ENCODE assay signal across 12 cellular contexts in the genomic region with DNA sequence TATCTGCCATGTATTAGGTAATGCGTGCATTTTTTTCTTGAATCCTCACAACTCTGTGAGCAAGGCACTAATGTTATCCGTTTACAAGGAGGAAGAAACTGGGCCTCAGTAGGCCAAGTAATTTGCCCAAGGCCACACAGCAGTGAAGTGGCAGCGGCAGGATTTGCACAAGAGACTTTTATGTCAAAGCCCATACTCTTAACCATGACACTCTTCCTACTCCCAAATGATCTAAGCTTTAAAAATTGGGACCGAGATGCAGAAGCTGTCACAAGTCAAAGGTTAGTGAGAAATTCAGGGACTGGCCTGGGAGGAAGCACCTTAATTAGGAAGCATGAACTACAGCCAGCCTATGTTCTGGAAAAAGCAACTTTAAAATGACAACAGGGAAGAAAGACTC. TPM values are rescaled to one million over a fixed set of nuclear protein-coding genes. Genes with fewer than 3 reads are reported as not detected.
DNase-seq lines count a peak whose midpoint lies in the region; ATAC-seq and TF ChIP-seq lines count a peak whose summit lies in the region.
"Had no signal": no experiment of that assay in that cellular context is flagged by ENCODE, and none has a peak within 500 bp of the region (broad histone marks: within the 10 kb centered on the region; RNA-seq: fewer than 3 reads in every experiment).

No MANE protein-coding gene starts in this region.

- intact Hi-C loops in CD4-positive, alpha-beta memory T cell (cut with micrococcal nuclease): no loop called here
- intact Hi-C loops in Panc1 (cut with micrococcal nuclease; ENCODE audit: unreplicated experiment) (no loop called here), gastrocnemius medialis (cut with DNase I; ENCODE audit: low total_unique reads) (no loop called here)

- DNase-seq in CD4-positive, alpha-beta memory T cell: no peak
- DNase-seq in Panc1 (ENCODE audit: low read depth, low spot score): no peak
- no peak for DNase-seq in gastrocnemius medialis
- no peak for DNase-seq in germinal center (ENCODE audit: low spot score)
- no peak for DNase-seq in foreskin fibroblast
- DNase-seq: DMS79, NCI-H748 treated with DMSO at 0.1 percent for 48 hours, occipital lobe had no signal

- peaks cover 91% of the 10 kb centered on the region for H3K4me1 ChIP-seq in CD4-positive, alpha-beta memory T cell (ENCODE audit: insufficient read depth, low read length)
- H3K4me1 ChIP-seq in Panc1 (ENCODE audit: control insufficient read depth, insufficient read depth, low read length) (peaks cover 89% of the 10 kb centered on the region), esophagus (ENCODE audit: control insufficient read depth in 2 of 2, insufficient read depth in 2 of 2, low read length in 1 of 2) (peaks cover 3 to 29% of the 10 kb centered on the region in 2 donors), gastrocnemius medialis (peaks cover 85 to 93% of the 10 kb centered on the region in 2 donors)

- WGBS in esophagus, 2 donors: 42 to 57% methylated on average over 4 of the region's 4 CpGs

- peak overlapping the region in 3 of 8 donors; percentile 8 to 26 (median 20) for H3K4me3 Mint-ChIP-seq in CD4-positive, alpha-beta memory T cell

- no peaks in the 10 kb centered on the region for H3K9me3 ChIP-seq in CD4-positive, alpha-beta memory T cell (ENCODE audit: control insufficient read depth in 1 of 2, low read length in 2 of 2)
- H3K9me3 ChIP-seq in Panc1 (ENCODE audit: control insufficient read depth, insufficient read depth, low read depth, low read length): no peaks in the 10 kb centered on the region
- no peaks in the 10 kb centered on the region for H3K9me3 ChIP-seq in esophagus (ENCODE audit: control insufficient read depth in 2 of 2, insufficient read depth in 1 of 2, low read depth in 1 of 2, low read length in 1 of 2)
- no peaks in the 10 kb centered on the region for H3K9me3 ChIP-seq in gastrocnemius medialis

- CTCF ChIA-PET in CD4-positive, alpha-beta memory T cell (lab: Charles Lee; ENCODE audit: partially characterized antibody): interaction anchor here (0.6 to 1.9 kb wide), 6 partner anchors 10 to 87 kb away, joined by 3 to 10 read pairs (median 4); partner anchors contain the start of gene MAP3K14
- CTCF ChIA-PET in Panc1 (lab: Charles Lee): interaction anchor here (0.7 kb wide), 1 partner anchor 739 kb away, joined by 3 read pairs; no protein-coding TSS in a partner anchor

- POLR2A ChIA-PET in CD4-positive, alpha-beta memory T cell (lab: Charles Lee; ENCODE audit: partially characterized antibody): interaction anchor here (2.8 to 4.5 kb wide), 2 partner anchors 10 to 15 kb away, joined by 6 to 44 read pairs; partner anchors contain the start of gene MAP3K14
- POLR2A ChIA-PET in Panc1 (lab: Charles Lee): no interaction called here

- peaks cover 51 to 83% (median 65%) of the 10 kb centered on the region in 4 donors for H3K4me1 Mint-ChIP-seq in CD4-positive, alpha-beta memory T cell

- no peak overlapping the region for H3K4me3 ChIP-seq in CD4-positive, alpha-beta memory T cell (ENCODE audit: low read length in 2 of 2)
- H3K4me3 ChIP-seq in Panc1 (ENCODE audit: low read depth in 2 of 2, low read length in 2 of 2): no peak overlapping the region
- H3K4me3 ChIP-seq in esophagus (ENCODE audit: low read depth in 1 of 2, low read length in 2 of 2): no peak overlapping the region
- H3K4me3 ChIP-seq in gastrocnemius medialis: no peak overlapping the region
- H3K4me3 ChIP-seq in foreskin fibroblast (ENCODE audit: low read depth in 1 of 2, low read length in 2 of 2): no peak overlapping the region

- in situ Hi-C loops in Panc1 (cut with HindIII; ENCODE audit: low pct_unique_long_range_greater_than_20kb, low sequenced_read_pairs) (no loop called here), gastrocnemius medialis (cut with MboI; ENCODE audit: low sequenced_read_pairs in 4 of 4) (no loop called here)

- no peak for ATAC-seq in Panc1
- ATAC-seq in gastrocnemius medialis: no peak
- no peak for ATAC-seq in HG03175 (IDR thresholded peaks at IDR 0.05; ENCODE audit: unreplicated experiment)

- H3K27me3 Mint-ChIP-seq in CD4-positive, alpha-beta memory T cell: no peaks in the 10 kb centered on the region

- no peak overlapping the region for H3K27ac ChIP-seq in CD4-positive, alpha-beta memory T cell (ENCODE audit: low read depth, low read length)
- H3K27ac ChIP-seq in Panc1 (ENCODE audit: low read length) (peak overlapping the region; percentile 90), esophagus (ENCODE audit: low read depth in 2 of 2, low read length in 1 of 2) (peak overlapping the region; percentile 23 to 50), gastrocnemius medialis (peak overlapping the region; percentile 88 to 98 (median 94))
- H3K27ac ChIP-seq: epithelial cell of prostate had no signal

- H3K36me3 Mint-ChIP-seq in CD4-positive, alpha-beta memory T cell: peaks cover 15 to 33% of the 10 kb centered on the region in 2 donors

- TSS peak; percentile 0 for BruUV-seq in Panc1 (replicated peaks; lab: Mats Ljungman, UMichigan)

- peak overlapping the region in 6 of 7 donors; percentile 3 to 72 (median 11) for H3K27ac Mint-ChIP-seq in CD4-positive, alpha-beta memory T cell

- no peak for TF ChIP-seq POLR2A in gastrocnemius medialis (IDR thresholded peaks at IDR 0.05)

- no peaks in the 10 kb centered on the region for H3K27me3 ChIP-seq in CD4-positive, alpha-beta memory T cell (ENCODE audit: insufficient read depth, low read length)
- H3K27me3 ChIP-seq in Panc1 (ENCODE audit: control insufficient read depth, insufficient read depth, low read length): no peaks in the 10 kb centered on the region
- H3K27me3 ChIP-seq in esophagus (ENCODE audit: control insufficient read depth in 1 of 2, insufficient read depth in 2 of 2, low read length in 2 of 2): no peaks in the 10 kb centered on the region
- no peaks in the 10 kb centered on the region for H3K27me3 ChIP-seq in gastrocnemius medialis

- no peak for TF ChIP-seq CTCF in Panc1 (IDR thresholded peaks at IDR 0.05)
- TF ChIP-seq CTCF in gastrocnemius medialis (IDR thresholded peaks at IDR 0.05 in 4 of 5, conservative IDR thresholded peaks at IDR 0.05 in 1 of 5): no peak
- TF ChIP-seq CTCF in foreskin fibroblast (IDR thresholded peaks at IDR 0.05; ENCODE audit: low read depth, low read length): no peak

- H3K9me3 Mint-ChIP-seq in CD4-positive, alpha-beta memory T cell: no peaks in the 10 kb centered on the region

- H3K36me3 ChIP-seq in CD4-positive, alpha-beta memory T cell (ENCODE audit: insufficient read depth, low read length): peaks cover 6% of the 10 kb centered on the region
- H3K36me3 ChIP-seq in Panc1 (ENCODE audit: control insufficient read depth, insufficient read depth, low read length) (peaks cover 5% of the 10 kb centered on the region; the same call in 1 of the 2 replicates), esophagus (ENCODE audit: control insufficient read depth in 2 of 2, insufficient read depth in 2 of 2, low read length in 1 of 2) (peaks cover 0 to 3% of the 10 kb centered on the region in 2 donors), gastrocnemius medialis (no peaks in the 10 kb centered on the region)

RNA-seq across cellular contexts. Expression of gene MAP3K14, which starts 10.7 kb away (rescaled TPM):
- 10 to 100 TPM; 48.7 to 49.3 TPM for total RNA-seq in CD4-positive, alpha-beta memory T cell
- polyA plus RNA-seq in CD4-positive, alpha-beta memory T cell: 10 to 100 TPM in 1 of 2 donors, 1 to 10 TPM in 1; 2.3 to 14.5 TPM
- total RNA-seq in Panc1 (2021; ENCODE audit: unreplicated experiment) (80.8 TPM), gastrocnemius medialis (10 to 100 TPM; 18.0 to 62.8 (median 34.0) TPM)
- polyA plus RNA-seq in Panc1 (2012; ENCODE audit: insufficient read length): 60.3 TPM
- polyA plus RNA-seq in esophagus: 1 to 10 TPM; 8.0 to 9.2 TPM

RNA-seq across cellular contexts. Expression of gene SPATA32, which starts 44.2 kb away (rescaled TPM):
- total RNA-seq in CD4-positive, alpha-beta memory T cell: under 1 TPM; 0.22 to 0.41 TPM
- polyA plus RNA-seq in CD4-positive, alpha-beta memory T cell: under 1 TPM; 0.25 to 0.49 TPM
- total RNA-seq in Panc1 (2021; ENCODE audit: unreplicated experiment) (0.26 TPM), gastrocnemius medialis (not detected)
- 0.17 TPM for polyA plus RNA-seq in Panc1 (2012; ENCODE audit: insufficient read length)
- not detected for polyA plus RNA-seq in esophagus
- total RNA-seq: occipital lobe, SK-MEL-5 had no signal
